8 cellular contexts compared by ENCODE assay signal in genomic region chr17:82334622-82335394, GRCh38. TPM values are rescaled to one million over a fixed set of nuclear protein-coding genes. Genes with fewer than 3 reads are reported as not detected.
DNase-seq lines count a peak whose midpoint lies in the region; ATAC-seq and TF ChIP-seq lines count a peak whose summit lies in the region.

No MANE protein-coding gene starts in this region.

- intact Hi-C loops in activated T-helper 2 cell treated with anti-CD3 and anti-CD28 coated beads, Interferon-gamma antibody, Interleukin-2, Interleukin-4, amounts not matched to agents 10 μg/mL and 5 μg/mL and 100 μg/mL, durations not matched to agents 14 hours and 24 hours and 36 hours (cut with micrococcal nuclease), result no loop called here

- peaks cover 39% of the 10 kb centered on the region for H3K4me1 Mint-ChIP-seq in activated T-cell treated with anti-CD3 and anti-CD28 coated beads, Interleukin-2, amount 50 U/mL, for 24 hours (ENCODE audit: low read depth)
- peaks cover 22% of the 10 kb centered on the region for H3K4me1 Mint-ChIP-seq in activated T-helper 2 cell treated with anti-CD3 and anti-CD28 coated beads, Interferon-gamma antibody, Interleukin-2, Interleukin-4, amounts not matched to agents 10 μg/mL and 5 μg/mL and 100 μg/mL, durations not matched to agents 14 hours and 24 hours and 36 hours (ENCODE audit: low read depth)
- peaks cover 32% of the 10 kb centered on the region for H3K4me1 Mint-ChIP-seq in type B pancreatic cell (ENCODE audit: unreplicated experiment)

- DNase-seq in activated T-cell treated with anti-CD3 and anti-CD28 coated beads, Interleukin-2, amount 50 U/mL, for 24 hours, result peak; percentile 47
- no peak for DNase-seq in activated T-cell treated with anti-CD3 and anti-CD28 coated beads for 4 hours
- DNase-seq in activated T-helper 2 cell treated with anti-CD3 and anti-CD28 coated beads, Interferon-gamma antibody, Interleukin-2, Interleukin-4, amounts not matched to agents 10 μg/mL and 5 μg/mL and 100 μg/mL, durations not matched to agents 14 hours and 24 hours and 36 hours (ENCODE audit: low spot score), result no peak
- peak; percentile 36 for DNase-seq in left kidney (ENCODE audit: low read depth, low spot score)
- no peak for DNase-seq in type B pancreatic cell (ENCODE audit: extremely low spot score, unreplicated experiment)
- DNase-seq in hypothalamus (lab: John Stamatoyannopoulos, UW), result no peak

- H3K27me3 Mint-ChIP-seq in activated T-cell treated with anti-CD3 and anti-CD28 coated beads, Interleukin-2, amount 50 U/mL, for 24 hours, result peaks cover 10% of the 10 kb centered on the region
- peaks cover 10% of the 10 kb centered on the region for H3K27me3 Mint-ChIP-seq in activated T-helper 2 cell treated with anti-CD3 and anti-CD28 coated beads, Interferon-gamma antibody, Interleukin-2, Interleukin-4, amounts not matched to agents 10 μg/mL and 5 μg/mL and 100 μg/mL, durations not matched to agents 14 hours and 24 hours and 36 hours (ENCODE audit: low read depth)
- peaks cover 15% of the 10 kb centered on the region for H3K27me3 Mint-ChIP-seq in type B pancreatic cell

- H3K9me3 Mint-ChIP-seq in activated T-cell treated with anti-CD3 and anti-CD28 coated beads, Interleukin-2, amount 50 U/mL, for 24 hours, result no peaks in the 10 kb centered on the region
- no peaks in the 10 kb centered on the region for H3K9me3 Mint-ChIP-seq in activated T-helper 2 cell treated with anti-CD3 and anti-CD28 coated beads, Interferon-gamma antibody, Interleukin-2, Interleukin-4, amounts not matched to agents 10 μg/mL and 5 μg/mL and 100 μg/mL, durations not matched to agents 14 hours and 24 hours and 36 hours
- no peaks in the 10 kb centered on the region for H3K9me3 Mint-ChIP-seq in type B pancreatic cell

- ATAC-seq in GM21529 (IDR thresholded peaks at IDR 0.05; ENCODE audit: unreplicated experiment) (no peak), HG03039 (IDR thresholded peaks at IDR 0.05; ENCODE audit: unreplicated experiment) (no peak)

- H3K27ac Mint-ChIP-seq in activated T-cell treated with anti-CD3 and anti-CD28 coated beads, Interleukin-2, amount 50 U/mL, for 24 hours, result peak overlapping the region; percentile 84
- peak overlapping the region; percentile 84 for H3K27ac Mint-ChIP-seq in activated T-helper 2 cell treated with anti-CD3 and anti-CD28 coated beads, Interferon-gamma antibody, Interleukin-2, Interleukin-4, amounts not matched to agents 10 μg/mL and 5 μg/mL and 100 μg/mL, durations not matched to agents 14 hours and 24 hours and 36 hours
- peak overlapping the region; percentile 86 for H3K27ac Mint-ChIP-seq in type B pancreatic cell

- peak overlapping the region; percentile 77 for H3K4me3 Mint-ChIP-seq in activated T-cell treated with anti-CD3 and anti-CD28 coated beads, Interleukin-2, amount 50 U/mL, for 24 hours
- peak overlapping the region; percentile 85 for H3K4me3 Mint-ChIP-seq in activated T-helper 2 cell treated with anti-CD3 and anti-CD28 coated beads, Interferon-gamma antibody, Interleukin-2, Interleukin-4, amounts not matched to agents 10 μg/mL and 5 μg/mL and 100 μg/mL, durations not matched to agents 14 hours and 24 hours and 36 hours (ENCODE audit: low read depth)
- peak overlapping the region; percentile 87 for H3K4me3 Mint-ChIP-seq in type B pancreatic cell

- no peaks in the 10 kb centered on the region for H3K36me3 Mint-ChIP-seq in activated T-cell treated with anti-CD3 and anti-CD28 coated beads, Interleukin-2, amount 50 U/mL, for 24 hours (ENCODE audit: low read depth)
- no peaks in the 10 kb centered on the region for H3K36me3 Mint-ChIP-seq in activated T-helper 2 cell treated with anti-CD3 and anti-CD28 coated beads, Interferon-gamma antibody, Interleukin-2, Interleukin-4, amounts not matched to agents 10 μg/mL and 5 μg/mL and 100 μg/mL, durations not matched to agents 14 hours and 24 hours and 36 hours (ENCODE audit: low read depth)
- no peaks in the 10 kb centered on the region for H3K36me3 Mint-ChIP-seq in type B pancreatic cell

- TF ChIP-seq CTCF in type B pancreatic cell (conservative IDR thresholded peaks at IDR 0.05), result no peak

RNA-seq across cellular contexts. Expression of gene SECTM1, which starts 1.2 kb away (rescaled TPM):
- 2.7 and 3.7 TPM in 2 replicates for total RNA-seq in activated T-helper 2 cell treated with anti-CD3 and anti-CD28 coated beads, Interferon-gamma antibody, Interleukin-2, Interleukin-4, amounts not matched to agents 10 μg/mL and 5 μg/mL and 100 μg/mL, durations not matched to agents 14 hours and 24 hours and 36 hours
- total RNA-seq in type B pancreatic cell (ENCODE audit: low replicate concordance), result 13.2 and 17.7 TPM in 2 replicates

RNA-seq across cellular contexts. Expression of gene CD7, which starts 17.4 kb away (rescaled TPM):
- 345 and 351 TPM in 2 replicates for total RNA-seq in activated T-helper 2 cell treated with anti-CD3 and anti-CD28 coated beads, Interferon-gamma antibody, Interleukin-2, Interleukin-4, amounts not matched to agents 10 μg/mL and 5 μg/mL and 100 μg/mL, durations not matched to agents 14 hours and 24 hours and 36 hours
- total RNA-seq in type B pancreatic cell (ENCODE audit: low replicate concordance), result 1.4 and 1.6 TPM in 2 replicates

RNA-seq across cellular contexts. Expression of gene TEX19, which starts 24.2 kb away (rescaled TPM):
- total RNA-seq in activated T-helper 2 cell treated with anti-CD3 and anti-CD28 coated beads, Interferon-gamma antibody, Interleukin-2, Interleukin-4, amounts not matched to agents 10 μg/mL and 5 μg/mL and 100 μg/mL, durations not matched to agents 14 hours and 24 hours and 36 hours, result not detected in 2 replicates
- 0.14 TPM in 1 of 2 replicates, not detected in the other for total RNA-seq in type B pancreatic cell (ENCODE audit: low replicate concordance)

RNA-seq across cellular contexts. Expression of gene UTS2R, which starts 36.8 kb away (rescaled TPM):
- total RNA-seq in activated T-helper 2 cell treated with anti-CD3 and anti-CD28 coated beads, Interferon-gamma antibody, Interleukin-2, Interleukin-4, amounts not matched to agents 10 μg/mL and 5 μg/mL and 100 μg/mL, durations not matched to agents 14 hours and 24 hours and 36 hours, result 0.18 TPM in 1 of 2 replicates, not detected in the other
- 0.21 and 0.97 TPM in 2 replicates for total RNA-seq in type B pancreatic cell (ENCODE audit: low replicate concordance)

Comparison
In these comparisons a context has a peak if more than half of its experiments do, and no peak if none do; other contexts are left out.
1. DNase-seq: peak in activated T-cell treated with anti-CD3 and anti-CD28 coated beads, Interleukin-2, amount 50 U/mL, for 24 hours (single experiment) and left kidney (single experiment); none in activated T-cell treated with anti-CD3 and anti-CD28 coated beads for 4 hours (single experiment), activated T-helper 2 cell treated with anti-CD3 and anti-CD28 coated beads, Interferon-gamma antibody, Interleukin-2, Interleukin-4, amounts not matched to agents 10 μg/mL and 5 μg/mL and 100 μg/mL, durations not matched to agents 14 hours and 24 hours and 36 hours (single experiment), type B pancreatic cell (single experiment) and hypothalamus (0 of 51).
2. RNA of gene CD7, which starts 17.4 kb away (total RNA-seq): 345 to 351 TPM in activated T-helper 2 cell treated with anti-CD3 and anti-CD28 coated beads, Interferon-gamma antibody, Interleukin-2, Interleukin-4, amounts not matched to agents 10 μg/mL and 5 μg/mL and 100 μg/mL, durations not matched to agents 14 hours and 24 hours and 36 hours; 1.4 to 1.6 TPM in type B pancreatic cell; every median in the first group is over 100 times any median in the second.
3. Peak in every context shown above with its lines, with median percentiles within 50 percentile points of each other: H3K27ac Mint-ChIP-seq and H3K4me3 Mint-ChIP-seq.